Comparison of ENCODE assay signal across 12 cellular contexts in the genomic region with DNA sequence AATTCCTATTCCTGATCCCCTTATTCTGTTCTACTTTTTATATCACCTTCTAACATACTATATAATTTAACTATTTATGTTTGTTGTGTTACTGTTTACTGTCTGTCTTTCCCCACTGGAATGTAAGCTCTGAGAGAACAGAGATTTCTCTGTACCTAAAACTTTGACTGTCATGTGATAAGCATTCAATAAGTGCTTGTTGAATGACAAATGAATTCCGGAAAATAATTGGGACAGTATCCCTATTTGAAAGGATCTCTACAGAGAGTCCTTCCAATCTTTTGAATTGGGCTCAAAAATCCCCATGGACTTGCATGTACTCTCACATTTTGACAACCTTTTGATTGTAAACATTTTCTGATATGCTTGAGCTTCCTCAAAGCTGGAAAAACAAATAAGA. TPM values are rescaled to one million over a fixed set of nuclear protein-coding genes. Genes with fewer than 3 reads are reported as not detected.
DNase-seq lines count a peak whose midpoint lies in the region; ATAC-seq and TF ChIP-seq lines count a peak whose summit lies in the region.
"Had no signal": no experiment of that assay in that cellular context is flagged by ENCODE, and none has a peak within 500 bp of the region (broad histone marks: within the 10 kb centered on the region; RNA-seq: fewer than 3 reads in every experiment).

No MANE protein-coding gene starts in this region.

- no peaks in the 10 kb centered on the region for H3K9me3 ChIP-seq in adrenal gland (replicated peaks in 1 of 3)

- DNase-seq in COLO829 (ENCODE audit: low spot score) = peak; percentile 63
- peak; percentile 72 for DNase-seq in SK-MEL-5 (ENCODE audit: low read depth, low spot score)
- DNase-seq in endothelial cell (ENCODE audit: low spot score) = no peak
- no peak for DNase-seq in neural crest cell (ENCODE audit: low read depth, low spot score)
- DNase-seq in NK-92 treated with Interleukin-12 subunit alpha and Interleukin-12 subunit beta, amount 100 ng/mL, for 24 hours (lab: John Stamatoyannopoulos, UW) = no peak
- no peak for DNase-seq in adrenal gland
- no peak for DNase-seq in NCI-H82 (lab: John Stamatoyannopoulos, UW)
- DNase-seq: DMS79, EL, GOT3, H9 had no signal

- H3K36me3 Mint-ChIP-seq in endothelial cell (ENCODE audit: low read depth, unreplicated experiment) (no peaks in the 10 kb centered on the region), neural crest cell (ENCODE audit: low read depth) (no peaks in the 10 kb centered on the region)

- H3K4me3 Mint-ChIP-seq in endothelial cell (ENCODE audit: unreplicated experiment) (peak overlapping the region; percentile 21), neural crest cell (peak overlapping the region; percentile 38)

- H3K36me3 ChIP-seq in adrenal gland (replicated peaks in 1 of 2) = no peaks in the 10 kb centered on the region

- peaks cover 0 to 9% of the 10 kb centered on the region in 2 donors for H3K4me1 ChIP-seq in adrenal gland (replicated peaks in 1 of 2)

- no peak overlapping the region for H3K4me3 ChIP-seq in adrenal gland

- in situ Hi-C loops in SK-MEL-5 (cut with HindIII; ENCODE audit: low pct_unique_long_range_greater_than_20kb, low sequenced_read_pairs) = no loop called here

- ATAC-seq in GM19455 (IDR thresholded peaks at IDR 0.05; ENCODE audit: unreplicated experiment) = no peak

- no peak for TF ChIP-seq POLR2A in adrenal gland (IDR thresholded peaks at IDR 0.05)

- H3K4me1 Mint-ChIP-seq in endothelial cell (ENCODE audit: unreplicated experiment) (peaks cover 16% of the 10 kb centered on the region), neural crest cell (peaks cover 19% of the 10 kb centered on the region)

- TF ChIP-seq CTCF in endothelial cell (IDR thresholded peaks at IDR 0.05; ENCODE audit: unreplicated experiment) (no peak), neural crest cell (conservative IDR thresholded peaks at IDR 0.05) (no peak), adrenal gland (IDR thresholded peaks at IDR 0.05) (no peak)

- H3K27me3 Mint-ChIP-seq in endothelial cell (ENCODE audit: unreplicated experiment) = peaks cover 5% of the 10 kb centered on the region
- H3K27me3 Mint-ChIP-seq in neural crest cell (ENCODE audit: low read depth) = no peaks in the 10 kb centered on the region

- no peak overlapping the region for H3K27ac ChIP-seq in adrenal gland

- WGBS in adrenal gland, 4 donors = 75 to 95% (median 87%) methylated on average over 1 of the region's 1 CpG

- H3K9me3 Mint-ChIP-seq in endothelial cell (ENCODE audit: unreplicated experiment) (no peaks in the 10 kb centered on the region), neural crest cell (peaks cover 2% of the 10 kb centered on the region)

- intact Hi-C loops in adrenal gland (cut with DNase I) = no loop called here

- no peak overlapping the region for H3K27ac Mint-ChIP-seq in endothelial cell (ENCODE audit: unreplicated experiment)
- H3K27ac Mint-ChIP-seq in neural crest cell (ENCODE audit: unreplicated experiment) = no peak overlapping the region
- H3K27ac Mint-ChIP-seq: H9 had no signal

- H3K27me3 ChIP-seq in adrenal gland = no peaks in the 10 kb centered on the region

RNA-seq across cellular contexts. Expression of a gene that starts 1.6 kb away (rescaled TPM):
- total RNA-seq in SK-MEL-5 (2014; rRNA removed; shearing (Covaris generic)) = 28.2 and 28.3 TPM in 2 replicates
- polyA plus RNA-seq in SK-MEL-5 (2015; cell fraction: cytosol; rRNA removed) = 25.9 and 37.5 TPM in 2 replicates
- polyA plus RNA-seq in SK-MEL-5 (2015; cell fraction: nucleus; rRNA removed) = 9.0 and 11.5 TPM in 2 replicates
- total RNA-seq in endothelial cell (ENCODE audit: unreplicated experiment) (18.2 TPM), neural crest cell (19.3 and 21.0 TPM in 2 replicates), adrenal gland (10 to 100 TPM in 7 of 8 donors, 1 to 10 TPM in 1; 8.2 to 23.5 (median 13.7) TPM)
- 10 to 100 TPM in 1 of 3 donors, 1 to 10 TPM in 2; 1.4 to 20.7 (median 2.9) TPM for polyA plus RNA-seq in adrenal gland

RNA-seq across cellular contexts. Expression of a gene that starts 9.8 kb away (rescaled TPM):
- 17.7 and 18.7 TPM in 2 replicates for total RNA-seq in SK-MEL-5 (2014; rRNA removed; shearing (Covaris generic))
- 13.9 and 16.7 TPM in 2 replicates for polyA plus RNA-seq in SK-MEL-5 (2015; cell fraction: cytosol; rRNA removed)
- 10.9 and 12.7 TPM in 2 replicates for polyA plus RNA-seq in SK-MEL-5 (2015; cell fraction: nucleus; rRNA removed)
- total RNA-seq in endothelial cell (ENCODE audit: unreplicated experiment) (12.2 TPM), neural crest cell (18.5 and 19.0 TPM in 2 replicates), adrenal gland (10 to 100 TPM; 15.3 to 36.2 (median 16.6) TPM)
- 10 to 100 TPM in 2 of 3 donors, 1 to 10 TPM in 1; 10.0 to 17.2 (median 10.0) TPM for polyA plus RNA-seq in adrenal gland

Comparison
In these comparisons a context has a peak if more than half of its experiments do, and no peak if none do; other contexts are left out.
1. DNase-seq: peak in COLO829 (single experiment) and SK-MEL-5 (single experiment); none in endothelial cell (single experiment), neural crest cell (single experiment), NK-92 treated with Interleukin-12 subunit alpha and Interleukin-12 subunit beta, amount 100 ng/mL, for 24 hours (single experiment), adrenal gland (0 of 7) and NCI-H82 (single experiment).